ENCODE assay signal across 16 cellular contexts in genomic region chr10:34736976-34737771, GRCh38.
A peak's percentile ranks its signal among the peaks of the same experiment; 100 is the strongest.
DNase-seq lines count a peak whose midpoint lies in the region; ATAC-seq and TF ChIP-seq lines count a peak whose summit lies in the region.
"Had no signal": no experiment of that assay in that cellular context is flagged by ENCODE, and none has a peak within 500 bp of the region (broad histone marks: within the 10 kb centered on the region; RNA-seq: fewer than 3 reads in every experiment).

No MANE protein-coding gene starts in this region.

- TF ChIP-seq CTCF in Calu3 (IDR thresholded peaks at IDR 0.05; ENCODE audit: unreplicated experiment) = no peak
- no peak for TF ChIP-seq CTCF in KMS-11 (conservative IDR thresholded peaks at IDR 0.05; ENCODE audit: low read depth, low read length)
- TF ChIP-seq CTCF in endodermal cell (conservative IDR thresholded peaks at IDR 0.05) = no peak
- no peak for TF ChIP-seq CTCF in esophagus squamous epithelium (IDR thresholded peaks at IDR 0.05)

- H3K4me3 Mint-ChIP-seq in Calu3 (ENCODE audit: low read depth, unreplicated experiment) = peak overlapping the region; percentile 46
- peak overlapping the region; percentile 29 for H3K4me3 Mint-ChIP-seq in endodermal cell
- H3K4me3 Mint-ChIP-seq: stimulated activated naive B cell treated with anti-CD40 and anti-IgM and Interleukin-4, amounts not matched to agents 10 μg/mL and 1 μg/mL and 100 μg/mL, for 72 hours had no signal

- H3K27ac Mint-ChIP-seq in Calu3 (ENCODE audit: unreplicated experiment) (peak overlapping the region; percentile 77), endodermal cell (peak overlapping the region; percentile 71)
- H3K27ac Mint-ChIP-seq: stimulated activated naive B cell treated with anti-CD40 and anti-IgM and Interleukin-4, amounts not matched to agents 10 μg/mL and 1 μg/mL and 100 μg/mL, for 72 hours had no signal

- intact Hi-C loops in Calu3 (cut with micrococcal nuclease; ENCODE audit: unreplicated experiment) (no loop called here), esophagus squamous epithelium (cut with DNase I) (no loop called here)

- WGBS in endodermal cell (ENCODE audit: insufficient coverage in 1 of 2, insufficient read length in 1 of 2), 2 experiments = 68 to 69% methylated on average over 2 to 12 of the region's 12 CpGs
- WGBS in esophagus squamous epithelium, 2 donors = 76 to 86% methylated on average over 9 of the region's 12 CpGs

- peaks cover 60% of the 10 kb centered on the region; the same call in 1 of the 2 replicates for H3K79me2 ChIP-seq in KMS-11 (ENCODE audit: insufficient read depth, low read depth)

- peaks cover 5% of the 10 kb centered on the region for H4K20me1 ChIP-seq in KMS-11 (ENCODE audit: insufficient read depth)

- TF ChIP-seq POLR2A in esophagus squamous epithelium (IDR thresholded peaks at IDR 0.05) = no peak

- H3K9me3 ChIP-seq in endodermal cell (ENCODE audit: control insufficient read depth, low read length) = no peaks in the 10 kb centered on the region
- H3K9me3 ChIP-seq in esophagus squamous epithelium = no peaks in the 10 kb centered on the region

- CTCF ChIA-PET in Calu3 (lab: Charles Lee) = interaction anchor here (0.6 to 1.3 kb wide), 6 partner anchors 12 to 97 kb away, joined by 3 to 5 read pairs (median 4); no protein-coding TSS in a partner anchor

- no peaks in the 10 kb centered on the region for H3K27me3 Mint-ChIP-seq in Calu3 (ENCODE audit: unreplicated experiment)
- H3K27me3 Mint-ChIP-seq in endodermal cell (ENCODE audit: insufficient read depth) = no peaks in the 10 kb centered on the region

- no peaks in the 10 kb centered on the region for H3K27me3 ChIP-seq in KMS-11 (ENCODE audit: insufficient read depth, low read depth)
- no peaks in the 10 kb centered on the region for H3K27me3 ChIP-seq in endodermal cell (ENCODE audit: control insufficient read depth, insufficient read depth, low read length, poor library complexity, severe bottlenecking)
- no peaks in the 10 kb centered on the region for H3K27me3 ChIP-seq in esophagus squamous epithelium

- peak overlapping the region; percentile 26; the same call in 1 of the 2 replicates for H3K4me2 ChIP-seq in KMS-11
- H3K4me2 ChIP-seq: PC-9, smooth muscle cell had no signal

- no peak overlapping the region for H2AFZ ChIP-seq in KMS-11 (ENCODE audit: low read depth)
- H2AFZ ChIP-seq: PC-9 had no signal

- DNase-seq in Calu3 (no peak), endodermal cell (no peak), myocyte (ENCODE audit: low read depth) (peak; percentile 81), esophagus squamous epithelium (lab: John Stamatoyannopoulos, UW) (no peak), SK-N-DZ (ENCODE audit: low spot score) (no peak), hepatic stellate cell (ENCODE audit: low spot score) (no peak)
- DNase-seq: amniotic stem cell; GF-D8; glutamatergic neuron; NCI-H526 treated with DMSO at 0.1 percent for 48 hours; PC-9; stimulated activated naive B cell treated with anti-CD40 and anti-IgM and Interleukin-4, amounts not matched to agents 10 μg/mL and 1 μg/mL and 100 μg/mL, for 72 hours had no signal

- H3K9ac ChIP-seq in KMS-11 = no peak overlapping the region
- H3K9ac ChIP-seq in endodermal cell (ENCODE audit: extremely low read depth, low read length, poor library complexity, severe bottlenecking) = no peak overlapping the region

- BruUV-seq in Calu3 (replicated peaks; lab: Mats Ljungman, UMichigan) = no TSS peak

- H3K36me3 Mint-ChIP-seq in Calu3 (ENCODE audit: insufficient read depth, unreplicated experiment) (no peaks in the 10 kb centered on the region), endodermal cell (ENCODE audit: low read depth) (no peaks in the 10 kb centered on the region)
- H3K36me3 Mint-ChIP-seq: stimulated activated naive B cell treated with anti-CD40 and anti-IgM and Interleukin-4, amounts not matched to agents 10 μg/mL and 1 μg/mL and 100 μg/mL, for 72 hours had no signal

- ATAC-seq in HG02885 (IDR thresholded peaks at IDR 0.05; ENCODE audit: poor library complexity, unreplicated experiment) = no peak
- ATAC-seq: stimulated activated naive B cell treated with anti-CD40 and anti-IgM and Interleukin-4, amounts not matched to agents 10 μg/mL and 1 μg/mL and 100 μg/mL, for 72 hours had no signal

- peaks cover 61% of the 10 kb centered on the region for H3K4me1 Mint-ChIP-seq in Calu3 (ENCODE audit: low read depth, unreplicated experiment)
- H3K4me1 Mint-ChIP-seq in endodermal cell = peaks cover 44% of the 10 kb centered on the region
- H3K4me1 Mint-ChIP-seq: stimulated activated naive B cell treated with anti-CD40 and anti-IgM and Interleukin-4, amounts not matched to agents 10 μg/mL and 1 μg/mL and 100 μg/mL, for 72 hours had no signal

- H3K4me3 ChIP-seq in KMS-11 (IDR thresholded peaks at IDR 0.05; ENCODE audit: insufficient read depth, low read depth, low read length) (no peak overlapping the region), endodermal cell (ENCODE audit: low read length) (peak overlapping the region; percentile 10), esophagus squamous epithelium (no peak overlapping the region)
- H3K4me3 ChIP-seq: PC-9, smooth muscle cell had no signal

- H3K4me1 ChIP-seq in KMS-11 (ENCODE audit: low read depth, poor library complexity, severe bottlenecking) = peaks cover 58% of the 10 kb centered on the region
- H3K4me1 ChIP-seq in endodermal cell (ENCODE audit: control insufficient read depth, insufficient read depth, low read length) = peaks cover 11% of the 10 kb centered on the region
- H3K4me1 ChIP-seq in esophagus squamous epithelium = peaks cover 11 to 70% (median 28%) of the 10 kb centered on the region in 3 donors

- H3K36me3 ChIP-seq in KMS-11 (ENCODE audit: insufficient read depth) (no peaks in the 10 kb centered on the region), endodermal cell (ENCODE audit: control insufficient read depth, insufficient read depth, low read length) (no peaks in the 10 kb centered on the region), esophagus squamous epithelium (no peaks in the 10 kb centered on the region)

- no peaks in the 10 kb centered on the region for H3K9me3 Mint-ChIP-seq in Calu3 (ENCODE audit: low read depth, unreplicated experiment)
- no peaks in the 10 kb centered on the region for H3K9me3 Mint-ChIP-seq in endodermal cell

- no peak overlapping the region; the same call in 1 of the 2 replicates for H3K27ac ChIP-seq in KMS-11
- no peak overlapping the region for H3K27ac ChIP-seq in endodermal cell (ENCODE audit: low read depth, low read length)
- no peak overlapping the region for H3K27ac ChIP-seq in esophagus squamous epithelium
- H3K27ac ChIP-seq: epithelial cell of prostate, PC-9 had no signal
